10 cellular contexts compared by ENCODE assay signal in genomic region chr14:22532345-22533056, GRCh38. TPM values are rescaled to one million over a fixed set of nuclear protein-coding genes. Genes with fewer than 3 reads are reported as not detected.
DNase-seq lines count a peak whose midpoint lies in the region; ATAC-seq and TF ChIP-seq lines count a peak whose summit lies in the region.
"Had no signal": no experiment of that assay in that cellular context is flagged by ENCODE, and none has a peak within 500 bp of the region (broad histone marks: within the 10 kb centered on the region; RNA-seq: fewer than 3 reads in every experiment).

No MANE protein-coding gene starts in this region.

- H3K4me3 ChIP-seq in CD4-positive, alpha-beta memory T cell (ENCODE audit: low read length in 2 of 2) = peak overlapping the region; percentile 25 to 49
- H3K4me3 ChIP-seq: colonic mucosa, hepatocyte had no signal

- ATAC-seq in naive B cell (ENCODE audit: low read depth in 2 of 2) = no peak
- no peak for ATAC-seq in HG03442 (IDR thresholded peaks at IDR 0.05; ENCODE audit: unreplicated experiment)

- DNase-seq in CD4-positive, alpha-beta memory T cell = no peak
- no peak for DNase-seq in naive B cell
- no peak for DNase-seq in stimulated activated CD8-positive, alpha-beta memory T cell treated with anti-CD3 and anti-CD28 coated beads, Interleukin-4, amount 100 ng/mL, for 48 hours
- DNase-seq in mucosa of gallbladder (ENCODE audit: low spot score) = no peak
- DNase-seq: colonic mucosa had no signal

- H3K9me3 ChIP-seq in CD4-positive, alpha-beta memory T cell (ENCODE audit: control insufficient read depth in 1 of 2, low read length in 2 of 2) = no peaks in the 10 kb centered on the region
- H3K9me3 ChIP-seq: colonic mucosa had no signal

- peaks cover 0 to 2% (median 0%) of the 10 kb centered on the region in 8 donors for H3K9me3 Mint-ChIP-seq in CD4-positive, alpha-beta memory T cell
- no peaks in the 10 kb centered on the region for H3K9me3 Mint-ChIP-seq in activated naive CD8-positive, alpha-beta T cell (ENCODE audit: low read depth)
- peaks cover 0 to 1% (median 0%) of the 10 kb centered on the region in 7 donors for H3K9me3 Mint-ChIP-seq in naive B cell
- H3K9me3 Mint-ChIP-seq: nephron had no signal

- peak; percentile 41 for TF ChIP-seq POLR2A in GM19193 (IDR thresholded peaks at IDR 0.05; ENCODE audit: extremely low read depth, insufficient read depth, insufficient read length)

- peak overlapping the region; percentile 84 to 91 (median 90) for H3K4me3 Mint-ChIP-seq in CD4-positive, alpha-beta memory T cell
- peak overlapping the region; percentile 88 for H3K4me3 Mint-ChIP-seq in activated naive CD8-positive, alpha-beta T cell
- H3K4me3 Mint-ChIP-seq in naive B cell = peak overlapping the region; percentile 71 to 92 (median 84)
- H3K4me3 Mint-ChIP-seq: nephron had no signal

- intact Hi-C loops in CD4-positive, alpha-beta memory T cell (cut with micrococcal nuclease) = no loop called here

- CTCF ChIA-PET in CD4-positive, alpha-beta memory T cell (lab: Charles Lee; ENCODE audit: partially characterized antibody) = interaction anchor here (0.9 to 8.1 kb wide), 8 partner anchors 8 to 492 kb away, joined by 3 to 48 read pairs (median 22); no protein-coding TSS in a partner anchor

- peaks cover 70% of the 10 kb centered on the region for H3K36me3 ChIP-seq in CD4-positive, alpha-beta memory T cell (ENCODE audit: insufficient read depth, low read length)
- H3K36me3 ChIP-seq: colonic mucosa had no signal

- H3K27ac ChIP-seq in CD4-positive, alpha-beta memory T cell (ENCODE audit: low read depth, low read length) = peak overlapping the region; percentile 58
- H3K27ac ChIP-seq: colonic mucosa, hepatocyte had no signal

- H3K27ac Mint-ChIP-seq in CD4-positive, alpha-beta memory T cell = peak overlapping the region; percentile 92 to 100 (median 97)
- H3K27ac Mint-ChIP-seq in activated naive CD8-positive, alpha-beta T cell = peak overlapping the region; percentile 98
- peak overlapping the region; percentile 93 to 99 (median 96) for H3K27ac Mint-ChIP-seq in naive B cell
- H3K27ac Mint-ChIP-seq: nephron had no signal

- H3K36me3 Mint-ChIP-seq in CD4-positive, alpha-beta memory T cell = peaks cover 83 to 88% of the 10 kb centered on the region in 2 donors
- peaks cover 64% of the 10 kb centered on the region for H3K36me3 Mint-ChIP-seq in activated naive CD8-positive, alpha-beta T cell
- no peaks in the 10 kb centered on the region for H3K36me3 Mint-ChIP-seq in naive B cell

- POLR2A ChIA-PET in CD4-positive, alpha-beta memory T cell (lab: Charles Lee; ENCODE audit: partially characterized antibody) = interaction anchor here (0.7 to 20.6 kb wide), 25 partner anchors 7 to 821 kb away, joined by 3 to 1762 read pairs (median 5); partner anchors contain the start of gene DAD1

- no peaks in the 10 kb centered on the region for H3K27me3 Mint-ChIP-seq in CD4-positive, alpha-beta memory T cell
- no peaks in the 10 kb centered on the region for H3K27me3 Mint-ChIP-seq in activated naive CD8-positive, alpha-beta T cell
- no peaks in the 10 kb centered on the region for H3K27me3 Mint-ChIP-seq in naive B cell

- peaks cover 80 to 99% (median 87%) of the 10 kb centered on the region in 4 donors for H3K4me1 Mint-ChIP-seq in CD4-positive, alpha-beta memory T cell
- H3K4me1 Mint-ChIP-seq in activated naive CD8-positive, alpha-beta T cell (ENCODE audit: low read depth) = peaks cover 90% of the 10 kb centered on the region
- H3K4me1 Mint-ChIP-seq in naive B cell = peaks cover 36 to 72% (median 52%) of the 10 kb centered on the region in 3 donors

- H3K4me1 ChIP-seq in CD4-positive, alpha-beta memory T cell (ENCODE audit: insufficient read depth, low read length) = peaks cover 96% of the 10 kb centered on the region
- H3K4me1 ChIP-seq: colonic mucosa had no signal

- H3K27me3 ChIP-seq in CD4-positive, alpha-beta memory T cell (ENCODE audit: insufficient read depth, low read length) = no peaks in the 10 kb centered on the region
- H3K27me3 ChIP-seq: colonic mucosa, hepatocyte had no signal

RNA-seq across cellular contexts. Expression of gene DAD1, which starts 56.5 kb away (rescaled TPM):
- total RNA-seq in CD4-positive, alpha-beta memory T cell = 100 to 1,000 TPM; 110 to 124 TPM
- 100 to 1,000 TPM; 602 to 735 TPM for polyA plus RNA-seq in CD4-positive, alpha-beta memory T cell
- polyA plus RNA-seq in naive B cell (ENCODE audit: low read depth in 6 of 6) = 100 to 1,000 TPM; 427 to 721 (median 474) TPM
- 235 TPM for total RNA-seq in mucosa of gallbladder
